In the genomic region with DNA sequence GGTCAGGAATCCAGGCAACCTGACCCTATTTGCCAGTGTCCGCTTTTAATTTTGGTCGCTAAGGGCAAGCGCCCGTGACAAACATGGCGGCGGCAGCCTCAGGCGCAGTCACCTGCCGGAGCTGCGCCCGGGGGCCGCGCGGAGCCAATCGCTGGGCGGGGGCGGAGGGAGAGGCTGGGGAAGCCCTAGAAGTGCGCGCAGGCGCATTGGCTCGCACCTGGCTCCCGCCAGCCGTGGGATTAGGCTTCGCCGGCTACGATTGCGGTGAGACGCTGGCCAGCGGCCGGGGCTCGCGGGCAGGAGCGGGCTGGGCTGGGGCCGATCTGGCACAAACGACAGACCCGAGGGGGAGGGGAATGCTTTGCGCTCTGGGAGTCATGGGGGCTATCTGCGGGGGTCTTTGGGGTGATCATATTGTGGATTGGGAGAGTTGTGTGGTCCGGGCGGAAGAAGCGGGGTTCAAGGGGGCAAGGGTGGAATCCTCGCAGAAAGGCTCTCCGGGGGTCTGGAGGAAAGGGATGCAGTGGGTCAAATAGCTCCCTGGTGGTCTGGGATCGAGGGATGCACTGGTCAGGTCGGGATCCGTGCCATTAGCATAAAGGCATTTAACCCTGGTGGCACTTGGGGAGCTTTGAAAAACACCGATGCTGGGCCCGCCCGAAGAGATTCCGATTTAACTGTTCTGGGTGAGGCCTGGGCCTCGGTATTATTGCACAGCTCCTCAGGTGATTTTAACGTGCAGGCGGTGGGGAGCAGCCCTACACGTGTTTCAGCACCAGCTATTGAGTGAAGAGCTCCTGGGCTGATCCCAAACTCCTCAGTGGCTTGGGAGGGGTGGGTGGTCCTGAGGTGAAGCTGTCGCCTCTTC, we compare ENCODE assay signal across 8 cellular contexts. TPM values are rescaled to one million over a fixed set of nuclear protein-coding genes. Genes with fewer than 3 reads are reported as not detected.
A peak's percentile ranks its signal among the peaks of the same experiment; 100 is the strongest.
DNase-seq lines count a peak whose midpoint lies in the region; TF ChIP-seq lines count a peak whose summit lies in the region.

No MANE protein-coding gene starts in this region.

- POLR2A ChIA-PET in RWPE1 (lab: Yijun Ruan, JAX; ENCODE audit: low non-redundant PET) = interaction anchor here (0.5 to 1.4 kb wide), 4 partner anchors 9 to 19 kb away, joined by 3 to 4 read pairs (median 3); a partner anchor contains a TSS

- H2AFZ ChIP-seq in GM23248 = peak overlapping the region; percentile 80

- peaks cover 13% of the 10 kb centered on the region for H3K27me3 Mint-ChIP-seq in neural crest cell (ENCODE audit: low read depth)

- H3K9me2 ChIP-seq in GM23248 (ENCODE audit: insufficient read depth) = no peaks in the 10 kb centered on the region

- H3K27ac ChIP-seq in GM23248 (no peak overlapping the region), RWPE1 (peak overlapping the region; percentile 29), stomach smooth muscle (ENCODE audit: low read length) (no peak overlapping the region)

- CTCF ChIA-PET in RWPE1 (lab: Yijun Ruan, JAX) = interaction anchor here (0.6 to 2.1 kb wide), 7 partner anchors 13 to 385 kb away, joined by 3 to 11 read pairs (median 3); no protein-coding TSS in a partner anchor

- peak overlapping the region; percentile 84 for H3K4me2 ChIP-seq in GM23248 (ENCODE audit: unreplicated experiment)

- TF ChIP-seq CTCF in RWPE1 (conservative IDR thresholded peaks at IDR 0.05; ENCODE audit: low read depth) (no peak), neural crest cell (conservative IDR thresholded peaks at IDR 0.05) (no peak)

- H3K4me3 Mint-ChIP-seq in neural crest cell = peak overlapping the region; percentile 80

- peak overlapping the region; percentile 70 for H3K4me3 ChIP-seq in GM23248
- H3K4me3 ChIP-seq in stomach smooth muscle (ENCODE audit: low read length in 2 of 2) = peak overlapping the region; percentile 74 to 77

- peak overlapping the region; percentile 52 for H3K9ac ChIP-seq in GM23248
- H3K9ac ChIP-seq in stomach smooth muscle (ENCODE audit: low read length in 2 of 2) = peak overlapping the region; percentile 60 to 75

- peak; percentile 53 for DNase-seq in DMS79 (lab: John Stamatoyannopoulos, UW)
- peak; percentile 81 for DNase-seq in GM23248
- DNase-seq in LoVo (ENCODE audit: low spot score) = peak; percentile 96
- peak; percentile 99 for DNase-seq in RWPE1 (ENCODE audit: low spot score)
- peak; percentile 98 for DNase-seq in activated effector memory CD4-positive, alpha-beta T cell treated with anti-CD3 and anti-CD28 coated beads, Interleukin-2, amount 50 U/mL, for 16 hours
- peak; percentile 54 for DNase-seq in fibroblast of the conjunctiva (ENCODE audit: low read depth)
- DNase-seq in neural crest cell (ENCODE audit: low read depth, low spot score) = peak; percentile 81

- H3K27ac Mint-ChIP-seq in neural crest cell (ENCODE audit: unreplicated experiment) = peak overlapping the region; percentile 66

- in situ Hi-C loops in GM23248 (cut with MboI) = no loop called here

- no peaks in the 10 kb centered on the region for H3K9me3 Mint-ChIP-seq in neural crest cell

- H3K4me1 ChIP-seq in GM23248 (ENCODE audit: insufficient read depth) (no peaks in the 10 kb centered on the region), stomach smooth muscle (ENCODE audit: control insufficient read depth, insufficient read depth, low read length) (peaks cover 20% of the 10 kb centered on the region)

- H3K9me3 ChIP-seq in GM23248 (ENCODE audit: low read depth) (no peaks in the 10 kb centered on the region), stomach smooth muscle (ENCODE audit: control insufficient read depth in 2 of 2, low read length in 2 of 2) (no peaks in the 10 kb centered on the region)

- no peaks in the 10 kb centered on the region for H3K27me3 ChIP-seq in GM23248 (replicated peaks; ENCODE audit: insufficient read depth)
- peaks cover 4 to 9% of the 10 kb centered on the region in 2 donors for H3K27me3 ChIP-seq in stomach smooth muscle (ENCODE audit: control insufficient read depth in 1 of 2, insufficient read depth in 2 of 2, low read length in 2 of 2)

- peaks cover 34% of the 10 kb centered on the region for H3K4me1 Mint-ChIP-seq in neural crest cell

- H3K79me2 ChIP-seq in GM23248 (ENCODE audit: insufficient read depth) = no peaks in the 10 kb centered on the region

- H4K20me1 ChIP-seq in GM23248 (ENCODE audit: insufficient read depth) = no peaks in the 10 kb centered on the region

- no peaks in the 10 kb centered on the region for H3K36me3 ChIP-seq in GM23248 (ENCODE audit: low read depth)
- no peaks in the 10 kb centered on the region for H3K36me3 ChIP-seq in stomach smooth muscle (ENCODE audit: control insufficient read depth in 2 of 2, insufficient read depth in 2 of 2, low read length in 2 of 2)

- WGBS in GM23248 (ENCODE audit: low coverage in 1 of 2, low lambda C conversion rate in 2 of 2, missing lambda C conversion rate in 2 of 2), 2 experiments = 18 to 23% methylated on average over 40 to 54 of the region's 54 CpGs

- no peaks in the 10 kb centered on the region for H3K36me3 Mint-ChIP-seq in neural crest cell (ENCODE audit: low read depth)

- 0 out of 2 replicates have a peak, but pooled peaks cover 6% of the 10 kb centered on the region for H3F3A ChIP-seq in GM23248 (ENCODE audit: insufficient read depth)

RNA-seq across cellular contexts. Expression of a gene that starts 10.1 kb away (rescaled TPM):
- total RNA-seq in GM23248 (2014; rRNA removed; shearing (Covaris generic)) = not detected in 2 replicates
- polyA plus RNA-seq in GM23248 (2016; fragmentation: Nextera tagmentation; extraction: Ambion mirVana) = not detected in 2 replicates
- 0.21 and 0.27 TPM in 2 replicates for total RNA-seq in neural crest cell

RNA-seq across cellular contexts. Expression of a gene that starts 29.0 kb away (rescaled TPM):
- total RNA-seq in GM23248 (2014; rRNA removed; shearing (Covaris generic)) = 54.1 and 58.8 TPM in 2 replicates
- polyA plus RNA-seq in GM23248 (2016; fragmentation: Nextera tagmentation; extraction: Ambion mirVana) = 85.9 and 87.6 TPM in 2 replicates
- total RNA-seq in neural crest cell = 118 and 121 TPM in 2 replicates

RNA-seq across cellular contexts. Expression of a gene that starts 40.8 kb away (rescaled TPM):
- 23.1 and 23.6 TPM in 2 replicates for total RNA-seq in GM23248 (2014; rRNA removed; shearing (Covaris generic))
- polyA plus RNA-seq in GM23248 (2016; fragmentation: Nextera tagmentation; extraction: Ambion mirVana) = 17.7 and 19.8 TPM in 2 replicates
- total RNA-seq in neural crest cell = 24.8 and 25.6 TPM in 2 replicates

RNA-seq across cellular contexts. Expression of a gene that starts 41.1 kb away (rescaled TPM):
- total RNA-seq in GM23248 (2014; rRNA removed; shearing (Covaris generic)) = 109 and 134 TPM in 2 replicates
- 127 and 134 TPM in 2 replicates for polyA plus RNA-seq in GM23248 (2016; fragmentation: Nextera tagmentation; extraction: Ambion mirVana)
- total RNA-seq in neural crest cell = 139 and 144 TPM in 2 replicates

RNA-seq across cellular contexts. Expression of a gene that starts 42.4 kb away (rescaled TPM):
- 3.1 and 3.7 TPM in 2 replicates for total RNA-seq in GM23248 (2014; rRNA removed; shearing (Covaris generic))
- polyA plus RNA-seq in GM23248 (2016; fragmentation: Nextera tagmentation; extraction: Ambion mirVana) = 5.0 and 5.5 TPM in 2 replicates
- 27.1 and 30.9 TPM in 2 replicates for total RNA-seq in neural crest cell
